In the genomic region with DNA sequence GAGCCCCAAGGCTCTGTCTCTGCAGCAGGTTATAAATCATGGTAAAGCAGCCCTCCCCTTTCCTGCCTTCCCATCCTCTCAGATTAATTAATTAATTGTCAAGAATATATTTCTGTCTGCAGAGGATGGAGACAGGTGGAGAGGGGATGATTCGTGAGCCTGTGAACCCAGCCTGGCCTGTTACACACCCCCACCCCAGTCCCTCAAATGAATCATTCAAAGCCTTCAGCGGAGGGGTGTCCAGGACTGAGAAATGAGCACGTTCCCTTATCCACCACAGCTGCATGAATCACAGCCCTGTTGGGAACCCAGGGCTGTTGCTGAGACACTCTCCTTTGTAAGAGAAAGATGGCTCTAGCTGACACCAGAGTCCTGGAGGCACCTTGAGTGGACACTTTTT, we compare ENCODE assay signal across 9 cellular contexts. TPM values are rescaled to one million over a fixed set of nuclear protein-coding genes. Genes with fewer than 3 reads are reported as not detected.
DNase-seq lines count a peak whose midpoint lies in the region; ATAC-seq and TF ChIP-seq lines count a peak whose summit lies in the region.
"Had no signal": no experiment of that assay in that cellular context is flagged by ENCODE, and none has a peak within 500 bp of the region (broad histone marks: within the 10 kb centered on the region; RNA-seq: fewer than 3 reads in every experiment).

No MANE protein-coding gene starts in this region.

- POLR2A ChIA-PET in activated CD4-positive, alpha-beta T cell treated with anti-CD3 and anti-CD28 coated beads for 36 hours (lab: Charles Lee): no interaction called here
- POLR2A ChIA-PET in activated CD4-positive, alpha-beta memory T cell treated with anti-CD3 and anti-CD28 coated beads for 36 hours (lab: Charles Lee): interaction anchor here (0.7 to 1.4 kb wide), 3 partner anchors 8 to 26 kb away, joined by 3 to 4 read pairs (median 3); no protein-coding TSS in a partner anchor

- H3K79me2 ChIP-seq in hepatocyte: no peaks in the 10 kb centered on the region

- H3K9me2 ChIP-seq in hepatocyte (replicated peaks; ENCODE audit: insufficient read depth): no peaks in the 10 kb centered on the region

- intact Hi-C loops in activated CD4-positive, alpha-beta T cell treated with anti-CD3 and anti-CD28 coated beads for 36 hours (cut with DNase I, micrococcal nuclease): no loop called here
- intact Hi-C loops in activated CD4-positive, alpha-beta memory T cell treated with anti-CD3 and anti-CD28 coated beads for 36 hours (cut with micrococcal nuclease): loop anchor here (2.0 kb wide), 1 partner anchor 25 kb away; no protein-coding TSS in a partner anchor

- H3K27ac Mint-ChIP-seq in activated CD4-positive, alpha-beta T cell treated with anti-CD3 and anti-CD28 coated beads for 36 hours: no peak overlapping the region
- H3K27ac Mint-ChIP-seq in activated CD4-positive, alpha-beta memory T cell treated with anti-CD3 and anti-CD28 coated beads for 36 hours: peak overlapping the region; percentile 49
- H3K27ac Mint-ChIP-seq in stimulated activated naive B cell treated with anti-CD40 and anti-IgM and Interleukin-4, amounts not matched to agents 10 μg/mL and 1 μg/mL and 100 μg/mL, for 72 hours: peak overlapping the region; percentile 80

- no peak overlapping the region for H2AFZ ChIP-seq in hepatocyte

- H3K36me3 Mint-ChIP-seq in activated CD4-positive, alpha-beta T cell treated with anti-CD3 and anti-CD28 coated beads for 36 hours (ENCODE audit: low read depth): peaks cover 17% of the 10 kb centered on the region
- H3K36me3 Mint-ChIP-seq in activated CD4-positive, alpha-beta memory T cell treated with anti-CD3 and anti-CD28 coated beads for 36 hours: peaks cover 72% of the 10 kb centered on the region
- peaks cover 21 to 47% of the 10 kb centered on the region in 2 donors for H3K36me3 Mint-ChIP-seq in stimulated activated naive B cell treated with anti-CD40 and anti-IgM and Interleukin-4, amounts not matched to agents 10 μg/mL and 1 μg/mL and 100 μg/mL, for 72 hours

- no peaks in the 10 kb centered on the region for H3K36me3 ChIP-seq in hepatocyte (replicated peaks; ENCODE audit: insufficient read depth, low read depth)
- H3K36me3 ChIP-seq: pancreas had no signal

- no peaks in the 10 kb centered on the region for H3K9me3 Mint-ChIP-seq in activated CD4-positive, alpha-beta T cell treated with anti-CD3 and anti-CD28 coated beads for 36 hours (ENCODE audit: low read depth)
- H3K9me3 Mint-ChIP-seq in activated CD4-positive, alpha-beta memory T cell treated with anti-CD3 and anti-CD28 coated beads for 36 hours: no peaks in the 10 kb centered on the region
- peaks cover 1 to 3% of the 10 kb centered on the region in 2 donors for H3K9me3 Mint-ChIP-seq in stimulated activated naive B cell treated with anti-CD40 and anti-IgM and Interleukin-4, amounts not matched to agents 10 μg/mL and 1 μg/mL and 100 μg/mL, for 72 hours

- H3K27me3 Mint-ChIP-seq in activated CD4-positive, alpha-beta T cell treated with anti-CD3 and anti-CD28 coated beads for 36 hours: no peaks in the 10 kb centered on the region
- no peaks in the 10 kb centered on the region for H3K27me3 Mint-ChIP-seq in activated CD4-positive, alpha-beta memory T cell treated with anti-CD3 and anti-CD28 coated beads for 36 hours
- no peaks in the 10 kb centered on the region for H3K27me3 Mint-ChIP-seq in stimulated activated naive B cell treated with anti-CD40 and anti-IgM and Interleukin-4, amounts not matched to agents 10 μg/mL and 1 μg/mL and 100 μg/mL, for 72 hours

- peak; percentile 89 for ATAC-seq in activated CD4-positive, alpha-beta T cell treated with anti-CD3 and anti-CD28 coated beads for 36 hours
- ATAC-seq in stimulated activated naive B cell treated with anti-CD40 and anti-IgM and Interleukin-4, amounts not matched to agents 10 μg/mL and 1 μg/mL and 100 μg/mL, for 72 hours (replicated peaks): no peak
- no peak for ATAC-seq in GM21526 (IDR thresholded peaks at IDR 0.05; ENCODE audit: low FRiP score, unreplicated experiment)

- 70% methylated on average over 3 of the region's 3 CpGs for WGBS in hepatocyte (ENCODE audit: low lambda C conversion rate, missing lambda C conversion rate)

- H4K20me1 ChIP-seq in hepatocyte (ENCODE audit: insufficient read depth, poor library complexity, severe bottlenecking): no peaks in the 10 kb centered on the region

- no peak overlapping the region for H3K4me3 Mint-ChIP-seq in activated CD4-positive, alpha-beta T cell treated with anti-CD3 and anti-CD28 coated beads for 36 hours
- no peak overlapping the region for H3K4me3 Mint-ChIP-seq in activated CD4-positive, alpha-beta memory T cell treated with anti-CD3 and anti-CD28 coated beads for 36 hours
- no peak overlapping the region for H3K4me3 Mint-ChIP-seq in stimulated activated naive B cell treated with anti-CD40 and anti-IgM and Interleukin-4, amounts not matched to agents 10 μg/mL and 1 μg/mL and 100 μg/mL, for 72 hours

- H3K9me3 ChIP-seq in hepatocyte (ENCODE audit: low read depth): no peaks in the 10 kb centered on the region
- H3K9me3 ChIP-seq: pancreas had no signal

- no peaks in the 10 kb centered on the region for H3K4me1 ChIP-seq in hepatocyte (ENCODE audit: insufficient read depth)
- H3K4me1 ChIP-seq: pancreas had no signal

- DNase-seq in activated CD4-positive, alpha-beta T cell treated with anti-CD3 and anti-CD28 coated beads for 36 hours: peak; percentile 59
- DNase-seq in activated CD4-positive, alpha-beta T cell treated with anti-CD3 and anti-CD28 coated beads for 1 hour: no peak
- DNase-seq in activated CD4-positive, alpha-beta memory T cell treated with anti-CD3 and anti-CD28 coated beads for 36 hours: peak; percentile 68
- DNase-seq in hepatocyte (ENCODE audit: low spot score): peak; percentile 37
- DNase-seq in stimulated activated naive B cell treated with anti-CD40 and anti-IgM and Interleukin-4, amounts not matched to agents 10 μg/mL and 1 μg/mL and 100 μg/mL, for 72 hours: no peak
- DNase-seq in SK-N-DZ (ENCODE audit: low spot score): no peak
- no peak for DNase-seq in NCI-H146 treated with DMSO at 0.1 percent for 48 hours (lab: John Stamatoyannopoulos, UW; ENCODE audit: unreplicated experiment)
- DNase-seq: pancreas had no signal

- H3K4me2 ChIP-seq in hepatocyte: no peak overlapping the region

- CTCF ChIA-PET in activated CD4-positive, alpha-beta T cell treated with anti-CD3 and anti-CD28 coated beads for 36 hours (lab: Charles Lee): interaction anchor here (0.5 to 1.9 kb wide), 6 partner anchors 12 to 246 kb away, joined by 3 to 5 read pairs (median 3); no protein-coding TSS in a partner anchor
- CTCF ChIA-PET in activated CD4-positive, alpha-beta memory T cell treated with anti-CD3 and anti-CD28 coated beads for 36 hours (lab: Charles Lee): interaction anchor here (0.9 to 2.2 kb wide), 2 partner anchors 92 to 227 kb away, joined by 3 to 10 read pairs; a partner anchor contains a TSS

- H3K4me1 Mint-ChIP-seq in activated CD4-positive, alpha-beta T cell treated with anti-CD3 and anti-CD28 coated beads for 36 hours: peaks cover 26% of the 10 kb centered on the region
- H3K4me1 Mint-ChIP-seq in activated CD4-positive, alpha-beta memory T cell treated with anti-CD3 and anti-CD28 coated beads for 36 hours (ENCODE audit: low read depth): peaks cover 42% of the 10 kb centered on the region
- peaks cover 50 to 76% of the 10 kb centered on the region in 2 donors for H3K4me1 Mint-ChIP-seq in stimulated activated naive B cell treated with anti-CD40 and anti-IgM and Interleukin-4, amounts not matched to agents 10 μg/mL and 1 μg/mL and 100 μg/mL, for 72 hours

- no peaks in the 10 kb centered on the region for H3K27me3 ChIP-seq in hepatocyte
- H3K27me3 ChIP-seq: pancreas had no signal

- TF ChIP-seq CTCF in hepatocyte (IDR thresholded peaks at IDR 0.05; ENCODE audit: poor library complexity): no peak

- H3K27ac ChIP-seq in hepatocyte: peak overlapping the region; percentile 35

- H3K4me3 ChIP-seq in hepatocyte: no peak overlapping the region
- H3K4me3 ChIP-seq: pancreas had no signal

RNA-seq across cellular contexts. Expression of a gene that starts 56.0 kb away (rescaled TPM):
- total RNA-seq in activated CD4-positive, alpha-beta T cell treated with anti-CD3 and anti-CD28 coated beads for 36 hours: 1 to 10 TPM; 3.5 to 3.7 TPM
- total RNA-seq in activated CD4-positive, alpha-beta memory T cell treated with anti-CD3 and anti-CD28 coated beads for 36 hours: 1 to 10 TPM; 2.5 to 2.9 TPM
- total RNA-seq in hepatocyte: 0.17 TPM in 1 of 2 replicates, not detected in the other
- 0.37 and 1.0 TPM in 2 replicates for polyA plus RNA-seq in hepatocyte
- not detected in 2 replicates for polyA plus RNA-seq in SK-N-DZ (2014; cell fraction: cytosol; rRNA removed)
- polyA plus RNA-seq in SK-N-DZ (2014; cell fraction: nucleus; rRNA removed): not detected in 2 replicates
- total RNA-seq: pancreas had no signal

RNA-seq across cellular contexts. Expression of a gene that starts 59.6 kb away (rescaled TPM):
- 10 to 100 TPM; 63.6 to 69.5 TPM for total RNA-seq in activated CD4-positive, alpha-beta T cell treated with anti-CD3 and anti-CD28 coated beads for 36 hours
- total RNA-seq in activated CD4-positive, alpha-beta memory T cell treated with anti-CD3 and anti-CD28 coated beads for 36 hours: 100 to 1,000 TPM; 107 to 111 TPM
- 8.0 and 8.6 TPM in 2 replicates for total RNA-seq in hepatocyte
- 6.0 and 6.9 TPM in 2 replicates for polyA plus RNA-seq in hepatocyte
- 2.9 and 3.9 TPM in 2 replicates for polyA plus RNA-seq in SK-N-DZ (2014; cell fraction: cytosol; rRNA removed)
- polyA plus RNA-seq in SK-N-DZ (2014; cell fraction: nucleus; rRNA removed): 2.2 and 2.9 TPM in 2 replicates

Comparison
In these comparisons a context has a peak if more than half of its experiments do, and no peak if none do; other contexts are left out.
1. DNase-seq: peak in activated CD4-positive, alpha-beta T cell treated with anti-CD3 and anti-CD28 coated beads for 36 hours (single experiment), activated CD4-positive, alpha-beta memory T cell treated with anti-CD3 and anti-CD28 coated beads for 36 hours (single experiment) and hepatocyte (single experiment); none in activated CD4-positive, alpha-beta T cell treated with anti-CD3 and anti-CD28 coated beads for 1 hour (single experiment), stimulated activated naive B cell treated with anti-CD40 and anti-IgM and Interleukin-4, amounts not matched to agents 10 μg/mL and 1 μg/mL and 100 μg/mL, for 72 hours (single experiment), SK-N-DZ (single experiment) and NCI-H146 treated with DMSO at 0.1 percent for 48 hours (single experiment).